ENCODE assay signal across 17 cellular contexts in genomic region chr5:125595095-125595494, GRCh38.
DNase-seq lines count a peak whose midpoint lies in the region; ATAC-seq and TF ChIP-seq lines count a peak whose summit lies in the region.
"Had no signal": no experiment of that assay in that cellular context is flagged by ENCODE, and none has a peak within 500 bp of the region (broad histone marks: within the 10 kb centered on the region; RNA-seq: fewer than 3 reads in every experiment).

No MANE protein-coding gene starts in this region.

- peak overlapping the region; percentile 35 for H3K4me2 ChIP-seq in skeletal muscle satellite cell (ENCODE audit: low read length)

- peaks cover 4% of the 10 kb centered on the region for H3K9me3 Mint-ChIP-seq in natural killer cell treated with Interleukin-12 subunit alpha and Interleukin-12 subunit beta and Interleukin-15 and Interleukin-18, amount 100 ng/mL, for 72 hours

- H3K27ac ChIP-seq in lung (ENCODE audit: low read depth in 1 of 2, low read length in 1 of 2) = no peak overlapping the region
- H3K27ac ChIP-seq: vagina had no signal

- H3K9me3 ChIP-seq in lung (ENCODE audit: control insufficient read depth in 2 of 2, insufficient read depth in 1 of 2, low read length in 1 of 2) (no peaks in the 10 kb centered on the region), skeletal muscle satellite cell (replicated peaks; ENCODE audit: low read length) (no peaks in the 10 kb centered on the region), MG63 (no peaks in the 10 kb centered on the region)
- H3K9me3 ChIP-seq: BE2C, vagina had no signal

- peak; percentile 96 for DNase-seq in LHCN-M2 (ENCODE audit: low read depth)
- peak; percentile 74 for DNase-seq in fibroblast of gingiva (ENCODE audit: low read depth)
- peak; percentile 45 for DNase-seq in lung (ENCODE audit: low spot score)
- no peak for DNase-seq in MG63
- no peak for DNase-seq in H4 (ENCODE audit: low spot score)
- no peak for DNase-seq in natural killer cell treated with Interleukin-12 subunit alpha and Interleukin-12 subunit beta and Interleukin-15 and Interleukin-18, amount 100 ng/mL, for 72 hours (ENCODE audit: low spot score)
- DNase-seq: activated CD8-positive, alpha-beta memory T cell treated with anti-CD3 and anti-CD28 coated beads for 24 hours; activated gamma-delta T cell treated with Interleukin-2 at 50 U/mL for 16 hours; BE2C; central memory CD4-positive, alpha-beta T cell; DMS79; naive thymus-derived CD4-positive, alpha-beta T cell; NCI-H2081 treated with DMSO at 0.1 percent for 48 hours; SIG-M5 had no signal

- ATAC-seq in lung (ENCODE audit: insufficient read depth, low FRiP score) (no peak), HG02973 (IDR thresholded peaks at IDR 0.05; ENCODE audit: unreplicated experiment) (no peak)
- ATAC-seq in natural killer cell treated with Interleukin-12 subunit alpha and Interleukin-12 subunit beta and Interleukin-15 and Interleukin-18, amount 100 ng/mL, for 72 hours = no peak
- ATAC-seq: naive thymus-derived CD4-positive, alpha-beta T cell had no signal

- H3K27ac Mint-ChIP-seq in natural killer cell treated with Interleukin-12 subunit alpha and Interleukin-12 subunit beta and Interleukin-15 and Interleukin-18, amount 100 ng/mL, for 72 hours = no peak overlapping the region
- H3K27ac Mint-ChIP-seq: naive thymus-derived CD4-positive, alpha-beta T cell had no signal

- no peaks in the 10 kb centered on the region for H3K27me3 ChIP-seq in lung (ENCODE audit: control insufficient read depth, insufficient read depth)
- no peaks in the 10 kb centered on the region for H3K27me3 ChIP-seq in skeletal muscle satellite cell (ENCODE audit: control insufficient read depth, insufficient read depth, low read length)
- H3K27me3 ChIP-seq in MG63 = no peaks in the 10 kb centered on the region
- H3K27me3 ChIP-seq: BE2C, vagina had no signal

- TF ChIP-seq CTCF in lung (IDR thresholded peaks at IDR 0.05; ENCODE audit: control extremely low read depth, extremely low read depth) = no peak

- peak overlapping the region; percentile 26 for H3K9ac ChIP-seq in skeletal muscle satellite cell (ENCODE audit: low read depth, low read length)

- 81 to 84% methylated on average over 6 of the region's 6 CpGs for WGBS in lung, 2 donors

- no peak overlapping the region for H3K4me3 Mint-ChIP-seq in natural killer cell treated with Interleukin-12 subunit alpha and Interleukin-12 subunit beta and Interleukin-15 and Interleukin-18, amount 100 ng/mL, for 72 hours
- H3K4me3 Mint-ChIP-seq: naive thymus-derived CD4-positive, alpha-beta T cell had no signal

- H3K4me3 ChIP-seq in lung = no peak overlapping the region
- H3K4me3 ChIP-seq in skeletal muscle satellite cell (ENCODE audit: low read length) = no peak overlapping the region
- no peak overlapping the region for H3K4me3 ChIP-seq in MG63
- H3K4me3 ChIP-seq: vagina had no signal

- H3K4me1 ChIP-seq in lung (ENCODE audit: control insufficient read depth in 2 of 2, insufficient read depth in 2 of 2, low read length in 2 of 2) (no peaks in the 10 kb centered on the region), skeletal muscle satellite cell (ENCODE audit: control insufficient read depth, insufficient read depth, low read length) (peaks cover 27% of the 10 kb centered on the region)
- H3K4me1 ChIP-seq: BE2C, vagina had no signal

- H3K36me3 ChIP-seq in lung (ENCODE audit: control insufficient read depth in 2 of 2, insufficient read depth in 2 of 2, low read length in 2 of 2) = no peaks in the 10 kb centered on the region
- H3K36me3 ChIP-seq in skeletal muscle satellite cell (ENCODE audit: insufficient read depth, low read length) = no peaks in the 10 kb centered on the region
- H3K36me3 ChIP-seq in MG63 = no peaks in the 10 kb centered on the region
- H3K36me3 ChIP-seq: BE2C, vagina had no signal

- H3K36me3 Mint-ChIP-seq in natural killer cell treated with Interleukin-12 subunit alpha and Interleukin-12 subunit beta and Interleukin-15 and Interleukin-18, amount 100 ng/mL, for 72 hours = no peaks in the 10 kb centered on the region
- H3K36me3 Mint-ChIP-seq: naive thymus-derived CD4-positive, alpha-beta T cell had no signal

- H3K27me3 Mint-ChIP-seq in natural killer cell treated with Interleukin-12 subunit alpha and Interleukin-12 subunit beta and Interleukin-15 and Interleukin-18, amount 100 ng/mL, for 72 hours = no peaks in the 10 kb centered on the region
- H3K27me3 Mint-ChIP-seq: naive thymus-derived CD4-positive, alpha-beta T cell had no signal

- no peaks in the 10 kb centered on the region for H3K4me1 Mint-ChIP-seq in natural killer cell treated with Interleukin-12 subunit alpha and Interleukin-12 subunit beta and Interleukin-15 and Interleukin-18, amount 100 ng/mL, for 72 hours (ENCODE audit: low read depth in 2 of 2)
- H3K4me1 Mint-ChIP-seq: naive thymus-derived CD4-positive, alpha-beta T cell had no signal

Comparison
In these comparisons a context has a peak if more than half of its experiments do, and no peak if none do; other contexts are left out.
1. DNase-seq: peak in LHCN-M2 (single experiment), fibroblast of gingiva (single experiment) and lung (single experiment); none in MG63 (single experiment), H4 (single experiment) and natural killer cell treated with Interleukin-12 subunit alpha and Interleukin-12 subunit beta and Interleukin-15 and Interleukin-18, amount 100 ng/mL, for 72 hours (single experiment).